ENCODE assay signal across 8 cellular contexts in genomic region chrX:15790766-15791380, GRCh38. TPM values are rescaled to one million over a fixed set of nuclear protein-coding genes. Genes with fewer than 3 reads are reported as not detected.
DNase-seq lines count a peak whose midpoint lies in the region; ATAC-seq and TF ChIP-seq lines count a peak whose summit lies in the region.

No MANE protein-coding gene starts in this region.

- in situ Hi-C loops in KBM-7 (cut with MboI; ENCODE audit: low pct_unique_long_range_greater_than_20kb, low sequenced_read_pairs) = no loop called here

- no peaks in the 10 kb centered on the region for H3K79me2 ChIP-seq in KMS-11 (ENCODE audit: insufficient read depth, low read depth)

- no peaks in the 10 kb centered on the region for H3K27me3 ChIP-seq in CD8-positive, alpha-beta T cell (ENCODE audit: insufficient read depth, low read length)
- H3K27me3 ChIP-seq in KMS-11 (ENCODE audit: insufficient read depth, low read depth) = no peaks in the 10 kb centered on the region

- peak overlapping the region; percentile 89 for H3K27ac ChIP-seq in CD8-positive, alpha-beta T cell (ENCODE audit: low read depth, low read length)
- H3K27ac ChIP-seq in KMS-11 = peak overlapping the region; percentile 65

- no peak for ATAC-seq in CD8-positive, alpha-beta T cell
- ATAC-seq in GM21423 (IDR thresholded peaks at IDR 0.05; ENCODE audit: unreplicated experiment) = peak; percentile 30
- ATAC-seq in central memory CD8-positive, alpha-beta T cell (replicated peaks; ENCODE audit: extremely low read depth, poor library complexity, severe bottlenecking) = peak; percentile 24

- no peak for TF ChIP-seq CTCF in CD8-positive, alpha-beta T cell (IDR thresholded peaks at IDR 0.05)
- no peak for TF ChIP-seq CTCF in KMS-11 (conservative IDR thresholded peaks at IDR 0.05; ENCODE audit: low read depth, low read length)

- peak overlapping the region; percentile 84 for H3K4me2 ChIP-seq in KMS-11

- peaks cover 23% of the 10 kb centered on the region for H3K36me3 Mint-ChIP-seq in CD8-positive, alpha-beta T cell
- peaks cover 17% of the 10 kb centered on the region for H3K36me3 Mint-ChIP-seq in central memory CD8-positive, alpha-beta T cell (ENCODE audit: insufficient read depth)

- H3K27me3 Mint-ChIP-seq in CD8-positive, alpha-beta T cell (ENCODE audit: low read depth) = no peaks in the 10 kb centered on the region
- H3K27me3 Mint-ChIP-seq in central memory CD8-positive, alpha-beta T cell = no peaks in the 10 kb centered on the region

- peaks cover 18% of the 10 kb centered on the region for H3K4me1 ChIP-seq in CD8-positive, alpha-beta T cell (ENCODE audit: insufficient read depth, low read length)
- peaks cover 4% of the 10 kb centered on the region for H3K4me1 ChIP-seq in KMS-11 (ENCODE audit: low read depth, poor library complexity, severe bottlenecking)

- no peak overlapping the region for H3K4me3 Mint-ChIP-seq in CD8-positive, alpha-beta T cell
- no peak overlapping the region for H3K4me3 Mint-ChIP-seq in central memory CD8-positive, alpha-beta T cell

- no peaks in the 10 kb centered on the region for H3K9me3 Mint-ChIP-seq in CD8-positive, alpha-beta T cell
- no peaks in the 10 kb centered on the region for H3K9me3 Mint-ChIP-seq in central memory CD8-positive, alpha-beta T cell

- CTCF ChIA-PET in CD8-positive, alpha-beta T cell (lab: Charles Lee) = interaction anchor here (0.7 to 2.3 kb wide), 4 partner anchors 8 to 125 kb away, joined by 3 to 5 read pairs (median 3); partner anchors contain the start of gene CA5B

- H3K27ac Mint-ChIP-seq in CD8-positive, alpha-beta T cell = no peak overlapping the region
- H3K27ac Mint-ChIP-seq in central memory CD8-positive, alpha-beta T cell (ENCODE audit: low read depth) = no peak overlapping the region

- H3K9ac ChIP-seq in KMS-11 = peak overlapping the region; percentile 69

- DNase-seq in CD8-positive, alpha-beta T cell = peak in 1 of 7 experiments; percentile 0
- DNase-seq in central memory CD8-positive, alpha-beta T cell (ENCODE audit: low spot score in 2 of 2) = no peak
- DNase-seq in lung microvascular endothelial cell (ENCODE audit: low read depth in 2 of 2) (peak; percentile 3 to 25), KBM-7 (no peak), NK-92 (lab: John Stamatoyannopoulos, UW; ENCODE audit: unreplicated experiment) (no peak), mesenteric fat pad (ENCODE audit: low spot score) (no peak)

- peaks cover 29% of the 10 kb centered on the region for H3K4me1 Mint-ChIP-seq in CD8-positive, alpha-beta T cell (ENCODE audit: low read depth)
- peaks cover 20% of the 10 kb centered on the region for H3K4me1 Mint-ChIP-seq in central memory CD8-positive, alpha-beta T cell

- POLR2A ChIA-PET in CD8-positive, alpha-beta T cell (lab: Charles Lee) = interaction anchor here (0.7 to 2.3 kb wide), 7 partner anchors 37 to 128 kb away, joined by 3 to 24 read pairs (median 4); partner anchors contain the start of genes AP1S2 and CA5B

- peak overlapping the region; percentile 88 for H2AFZ ChIP-seq in KMS-11 (ENCODE audit: low read depth)

- no peaks in the 10 kb centered on the region for H4K20me1 ChIP-seq in KMS-11 (ENCODE audit: insufficient read depth)

- H3K9me3 ChIP-seq in CD8-positive, alpha-beta T cell (ENCODE audit: low read length) = no peaks in the 10 kb centered on the region

- intact Hi-C loops in CD8-positive, alpha-beta T cell (cut with DNase I, micrococcal nuclease) = loop anchor here (1.0 to 2.0 kb wide), 7 partner anchors 30 to 116 kb away; partner anchors contain the start of genes AP1S2 (in 2 of the 2) and CA5B (in 2 of the 2)

- no peaks in the 10 kb centered on the region for H3K36me3 ChIP-seq in CD8-positive, alpha-beta T cell (ENCODE audit: insufficient read depth, low read length)
- H3K36me3 ChIP-seq in KMS-11 (ENCODE audit: insufficient read depth) = no peaks in the 10 kb centered on the region

- peak overlapping the region; percentile 78 for H3K4me3 ChIP-seq in CD8-positive, alpha-beta T cell (ENCODE audit: low read depth, low read length)
- no peak overlapping the region for H3K4me3 ChIP-seq in KMS-11 (IDR thresholded peaks at IDR 0.05; ENCODE audit: insufficient read depth, low read depth, low read length)

RNA-seq across cellular contexts. Expression of gene ZRSR2, which starts 0.6 kb away (rescaled TPM):
- 10 to 100 TPM; 21.1 to 21.2 TPM for total RNA-seq in CD8-positive, alpha-beta T cell
- total RNA-seq in lung microvascular endothelial cell (2.0 and 2.2 TPM in 2 replicates), mesenteric fat pad (9.9 TPM)

RNA-seq across cellular contexts. Expression of gene CA5B, which starts 52.8 kb away (rescaled TPM):
- 10 to 100 TPM; 33.9 to 35.2 TPM for total RNA-seq in CD8-positive, alpha-beta T cell
- total RNA-seq in lung microvascular endothelial cell (1.5 and 1.8 TPM in 2 replicates), mesenteric fat pad (14.1 TPM)

Comparison
In these comparisons a context has a peak if more than half of its experiments do, and no peak if none do; other contexts are left out.
1. DNase-seq: peak in lung microvascular endothelial cell (2 of 2); none in central memory CD8-positive, alpha-beta T cell (0 of 2), KBM-7 (single experiment), NK-92 (single experiment) and mesenteric fat pad (single experiment).